In the genomic region with DNA sequence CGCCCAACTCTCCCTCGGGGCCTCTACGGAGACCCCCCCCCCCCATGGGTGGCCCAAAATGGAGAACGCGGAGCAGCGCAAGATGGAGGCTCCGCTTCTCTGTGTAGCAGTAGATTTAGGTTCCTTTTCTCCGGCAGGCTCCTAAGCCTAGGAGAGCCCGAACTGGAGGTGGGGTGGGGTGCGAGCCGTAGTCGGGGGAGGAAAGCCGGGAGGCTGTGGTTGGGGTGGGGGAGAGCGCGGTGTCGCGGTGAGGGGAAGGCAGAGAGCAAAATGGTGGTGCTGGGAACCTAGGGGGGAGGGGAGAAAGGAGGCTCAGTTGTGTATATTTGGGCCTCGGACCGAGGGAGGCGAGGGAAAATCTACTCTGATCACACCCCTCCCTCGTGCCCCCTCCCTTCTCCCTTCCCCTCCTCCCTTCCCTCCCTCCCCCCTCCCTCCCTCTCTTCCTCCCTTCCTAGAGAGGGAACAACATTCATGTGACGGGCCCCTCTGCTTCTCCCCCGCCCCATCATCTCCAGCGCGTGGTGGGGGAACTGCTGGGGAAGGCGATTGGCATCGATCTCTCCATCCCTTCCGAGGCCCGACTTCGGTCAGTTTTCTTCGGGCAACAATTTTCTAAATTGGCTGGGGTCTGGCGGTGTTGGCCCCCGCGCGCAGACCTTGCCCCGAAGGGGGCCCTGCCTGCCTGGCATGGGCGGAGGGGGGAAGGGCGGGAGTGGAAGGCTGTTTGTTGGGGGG, we compare ENCODE assay signal across 8 cellular contexts. TPM values are rescaled to one million over a fixed set of nuclear protein-coding genes. Genes with fewer than 3 reads are reported as not detected.
DNase-seq lines count a peak whose midpoint lies in the region; ATAC-seq and TF ChIP-seq lines count a peak whose summit lies in the region.

TSS of gene STAG2 (plus strand) at position 439 of the 738 bp plus-strand sequence. CDS start 60,922 bp downstream, outside the sequence.

- H3K9me3 ChIP-seq in PC-3 (ENCODE audit: low read length), result no peaks in the 10 kb centered on the region

- H3K27me3 ChIP-seq in PC-3 (ENCODE audit: low read length), result no peaks in the 10 kb centered on the region

- H4K20me1 ChIP-seq in PC-3 (ENCODE audit: low read length), result peaks cover 21% of the 10 kb centered on the region

- no peaks in the 10 kb centered on the region for H3F3A ChIP-seq in PC-3 (ENCODE audit: low read length, unreplicated experiment)

- H3K4me3 Mint-ChIP-seq in Calu3 (ENCODE audit: low read depth, unreplicated experiment) (peak within 1 kb of the TSS; percentile 97), endothelial cell (ENCODE audit: unreplicated experiment) (peak within 1 kb of the TSS; percentile 97)

- peak within 1 kb of the TSS; percentile 96 for H3K27ac ChIP-seq in PC-3 (ENCODE audit: low read length)

- peak within 1 kb of the TSS; percentile 94 for H3K4me2 ChIP-seq in PC-3 (ENCODE audit: low read length)

- peak within 1 kb of the TSS; percentile 68 for H2AFZ ChIP-seq in PC-3 (ENCODE audit: low read length)

- H3K4me1 ChIP-seq in PC-3 (ENCODE audit: insufficient read depth, low read length), result peaks cover 22% of the 10 kb centered on the region

- no peaks in the 10 kb centered on the region for H3K36me3 ChIP-seq in PC-3 (ENCODE audit: low read depth, low read length)

- peaks cover 68% of the 10 kb centered on the region for H3K79me2 ChIP-seq in PC-3 (ENCODE audit: low read length)

- TF ChIP-seq CTCF in Calu3 (IDR thresholded peaks at IDR 0.05; ENCODE audit: unreplicated experiment) (no peak), PC-3 (conservative IDR thresholded peaks at IDR 0.05; ENCODE audit: low read depth, low read length) (no peak), endothelial cell (IDR thresholded peaks at IDR 0.05; ENCODE audit: unreplicated experiment) (no peak)

- DNase-seq in Calu3 (peak; percentile 80), KG1 (lab: John Stamatoyannopoulos, UW) (peak; percentile 22), PC-3 (peak; percentile 79), activated T-cell treated with anti-CD3 and anti-CD28 coated beads for 48 hours (ENCODE audit: low read depth) (peak; percentile 49), endothelial cell (ENCODE audit: low spot score) (peak; percentile 56), mesenteric fat pad (ENCODE audit: low spot score) (no peak)
- peak; percentile 13 for DNase-seq in stimulated activated CD8-positive, alpha-beta memory T cell treated with anti-CD3 and anti-CD28 coated beads, Interleukin-15, amount 100 ng/mL, for 1 hour (ENCODE audit: low read depth)

- H3K27me3 Mint-ChIP-seq in Calu3 (ENCODE audit: unreplicated experiment) (no peaks in the 10 kb centered on the region), endothelial cell (ENCODE audit: unreplicated experiment) (peaks cover 2% of the 10 kb centered on the region)

- H3K9me2 ChIP-seq in PC-3 (replicated peaks; ENCODE audit: low read length), result no peaks in the 10 kb centered on the region

- H3K9ac ChIP-seq in PC-3 (ENCODE audit: low read length), result peak within 1 kb of the TSS; percentile 99

- intact Hi-C loops in Calu3 (cut with micrococcal nuclease; ENCODE audit: unreplicated experiment) (loop anchor here (2.0 to 5.0 kb wide), 4 partner anchors 15 to 129 kb away; no protein-coding TSS in a partner anchor), PC-3 (cut with micrococcal nuclease) (loop anchor here (2.0 to 5.0 kb wide), 3 partner anchors 65 to 1171 kb away; no protein-coding TSS in a partner anchor)

- BruUV-seq in Calu3 (replicated peaks; lab: Mats Ljungman, UMichigan) (no TSS peak), PC-3 (replicated peaks; lab: Mats Ljungman, UMichigan) (no TSS peak)

- H3K4me1 Mint-ChIP-seq in Calu3 (ENCODE audit: low read depth, unreplicated experiment) (peaks cover 9% of the 10 kb centered on the region), endothelial cell (ENCODE audit: unreplicated experiment) (peaks cover 10% of the 10 kb centered on the region)

- peaks cover 57% of the 10 kb centered on the region for H3K36me3 Mint-ChIP-seq in Calu3 (ENCODE audit: insufficient read depth, unreplicated experiment)
- H3K36me3 Mint-ChIP-seq in endothelial cell (ENCODE audit: low read depth, unreplicated experiment), result peaks cover 10% of the 10 kb centered on the region

- POLR2A ChIA-PET in PC-3 (lab: Charles Lee; ENCODE audit: unreplicated experiment), result interaction anchor here (0.6 kb wide), 1 partner anchor 78 kb away, joined by 19 read pairs; no protein-coding TSS in a partner anchor

- CTCF ChIA-PET in Calu3 (lab: Charles Lee), result interaction anchor here (2.0 to 2.5 kb wide), 2 partner anchors 15 kb away, joined by 15 to 26 read pairs; no protein-coding TSS in a partner anchor
- CTCF ChIA-PET in PC-3 (lab: Charles Lee), result interaction anchor here (2.1 kb wide), 1 partner anchor 15 kb away, joined by 11 read pairs; no protein-coding TSS in a partner anchor

- H3K27ac Mint-ChIP-seq in Calu3 (ENCODE audit: unreplicated experiment), result peak within 1 kb of the TSS; percentile 100
- peak within 1 kb of the TSS; percentile 98 for H3K27ac Mint-ChIP-seq in endothelial cell (ENCODE audit: unreplicated experiment)

- ATAC-seq in PC-3 (peak; percentile 35), HG02759 (IDR thresholded peaks at IDR 0.05; ENCODE audit: unreplicated experiment) (no peak)

- H3K4me3 ChIP-seq in PC-3 (ENCODE audit: low read length), result peak within 1 kb of the TSS; percentile 91

- no peaks in the 10 kb centered on the region for H3K9me3 Mint-ChIP-seq in Calu3 (ENCODE audit: low read depth, unreplicated experiment)
- H3K9me3 Mint-ChIP-seq in endothelial cell (ENCODE audit: unreplicated experiment), result no peaks in the 10 kb centered on the region

RNA-seq across cellular contexts. Expression of gene STAG2, which starts in this region (rescaled TPM):
- total RNA-seq in Calu3 (2022) (74.2 and 79.6 TPM in 2 replicates), PC-3 (2014; rRNA removed) (92.1 and 95.4 TPM in 2 replicates), endothelial cell (ENCODE audit: unreplicated experiment) (57.6 TPM), mesenteric fat pad (52.0 TPM)
